Comparison of ENCODE assay signal across 1 cellular context in genomic region chr11:69388661-69389060, GRCh38.
A peak's percentile ranks its signal among the peaks of the same experiment; 100 is the strongest.
TF ChIP-seq lines count a peak whose summit lies in the region.

No MANE protein-coding gene starts in this region.

TF ChIP-seq in K562, 482 proteins besides CTCF, POLR2A, EP300 and RAD21:
- TF ChIP-seq, protein P1, sequence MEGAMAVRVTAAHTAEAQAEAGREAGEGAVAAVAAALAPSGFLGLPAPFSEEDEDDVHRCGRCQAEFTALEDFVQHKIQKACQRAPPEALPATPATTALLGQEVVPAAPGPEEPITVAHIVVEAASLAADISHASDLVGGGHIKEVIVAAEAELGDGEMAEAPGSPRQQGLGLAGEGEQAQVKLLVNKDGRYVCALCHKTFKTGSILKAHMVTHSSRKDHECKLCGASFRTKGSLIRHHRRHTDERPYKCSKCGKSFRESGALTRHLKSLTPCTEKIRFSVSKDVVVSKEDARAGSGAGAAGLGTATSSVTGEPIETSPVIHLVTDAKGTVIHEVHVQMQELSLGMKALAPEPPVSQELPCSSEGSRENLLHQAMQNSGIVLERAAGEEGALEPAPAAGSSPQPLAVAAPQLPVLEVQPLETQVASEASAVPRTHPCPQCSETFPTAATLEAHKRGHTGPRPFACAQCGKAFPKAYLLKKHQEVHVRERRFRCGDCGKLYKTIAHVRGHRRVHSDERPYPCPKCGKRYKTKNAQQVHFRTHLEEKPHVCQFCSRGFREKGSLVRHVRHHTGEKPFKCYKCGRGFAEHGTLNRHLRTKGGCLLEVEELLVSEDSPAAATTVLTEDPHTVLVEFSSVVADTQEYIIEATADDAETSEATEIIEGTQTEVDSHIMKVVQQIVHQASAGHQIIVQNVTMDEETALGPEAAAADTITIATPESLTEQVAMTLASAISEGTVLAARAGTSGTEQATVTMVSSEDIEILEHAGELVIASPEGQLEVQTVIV (CRISPR knock-in tag; IDR thresholded peaks at IDR 0.05; ENCODE audit: borderline replicate concordance): no peak
- peak; percentile 1 for TF ChIP-seq RBM25 (IDR thresholded peaks at IDR 0.05; ENCODE audit: low read depth, low read length, severe bottlenecking)
- TF ChIP-seq, protein P2, sequence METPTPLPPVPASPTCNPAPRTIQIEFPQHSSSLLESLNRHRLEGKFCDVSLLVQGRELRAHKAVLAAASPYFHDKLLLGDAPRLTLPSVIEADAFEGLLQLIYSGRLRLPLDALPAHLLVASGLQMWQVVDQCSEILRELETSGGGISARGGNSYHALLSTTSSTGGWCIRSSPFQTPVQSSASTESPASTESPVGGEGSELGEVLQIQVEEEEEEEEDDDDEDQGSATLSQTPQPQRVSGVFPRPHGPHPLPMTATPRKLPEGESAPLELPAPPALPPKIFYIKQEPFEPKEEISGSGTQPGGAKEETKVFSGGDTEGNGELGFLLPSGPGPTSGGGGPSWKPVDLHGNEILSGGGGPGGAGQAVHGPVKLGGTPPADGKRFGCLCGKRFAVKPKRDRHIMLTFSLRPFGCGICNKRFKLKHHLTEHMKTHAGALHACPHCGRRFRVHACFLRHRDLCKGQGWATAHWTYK (CRISPR knock-in tag; IDR thresholded peaks at IDR 0.05): no peak
